Comparison of ENCODE assay signal across 1 cellular context in genomic region chr17:81049973-81050551, GRCh38.
TF ChIP-seq lines count a peak whose summit lies in the region.

No MANE protein-coding gene starts in this region.

TF ChIP-seq in H1, 55 proteins besides CTCF, POLR2A, EP300 and RAD21:
- TF ChIP-seq GTF2F1 (IDR thresholded peaks at IDR 0.05; ENCODE audit: borderline replicate concordance, low read depth, low read length) (no peak), JUND (IDR thresholded peaks at IDR 0.05; ENCODE audit: low read length) (no peak), SP1 (IDR thresholded peaks at IDR 0.05; ENCODE audit: low read depth, low read length) (no peak), CTBP2 (IDR thresholded peaks at IDR 0.05; ENCODE audit: borderline replicate concordance, insufficient read depth, insufficient read length, low read length) (no peak), YY1 (IDR thresholded peaks at IDR 0.05; ENCODE audit: low read depth, low read length) (no peak), TAF7 (optimal IDR thresholded peaks at IDR 0.05; ENCODE audit: borderline replicate concordance, low read depth, low read length) (no peak), BRCA1 (IDR thresholded peaks at IDR 0.05; ENCODE audit: low read depth, low read length) (no peak), SIRT6 (IDR thresholded peaks at IDR 0.05; ENCODE audit: low read length) (no peak), CREB1 (IDR thresholded peaks at IDR 0.05) (no peak), POU5F1 (IDR thresholded peaks at IDR 0.05; ENCODE audit: low read depth, low read length) (no peak), SIN3A (conservative IDR thresholded peaks at IDR 0.05 in 1 of 2, IDR thresholded peaks at IDR 0.05 in 1 of 2; ENCODE audit: low read depth in 1 of 2, low read length in 2 of 2) (no peak)
